12 cellular contexts compared by ENCODE assay signal in genomic region chr3:73419179-73419803, GRCh38.
A peak's percentile ranks its signal among the peaks of the same experiment; 100 is the strongest.
DNase-seq lines count a peak whose midpoint lies in the region; ATAC-seq, FAIRE-seq and TF ChIP-seq lines count a peak whose summit lies in the region.
"Had no signal": no experiment of that assay in that cellular context is flagged by ENCODE, and none has a peak within 500 bp of the region (broad histone marks: within the 10 kb centered on the region; RNA-seq: fewer than 3 reads in every experiment).

No MANE protein-coding gene starts in this region.

- H2BK15ac ChIP-seq in H1 (ENCODE audit: low read length): no peak overlapping the region

- FAIRE-seq in H1 (lab: Jason Lieb, UNC): peak; percentile 91
- FAIRE-seq: colon had no signal

- no peak for TF ChIP-seq EP300 in H1 (IDR thresholded peaks at IDR 0.05; ENCODE audit: borderline replicate concordance in 1 of 2, low read depth in 2 of 2, low read length in 2 of 2)

- WGBS in H1 (ENCODE audit: extremely low coverage in 1 of 2, insufficient coverage in 1 of 2, insufficient read length in 1 of 2, insufficient replicate concordance in 2 of 2, low coverage in 1 of 2, low lambda C conversion rate in 2 of 2, missing lambda C conversion rate in 1 of 2), 2 experiments: 84% methylated on average over 14 of the region's 14 CpGs; no CpG with 5 or more reads in 1 of the 2 experiments

- H3K27me3 ChIP-seq in H1 (replicated peaks in 1 of 4; ENCODE audit: control insufficient read depth in 3 of 4, extremely low read depth in 1 of 4, insufficient read depth in 3 of 4, low read length in 3 of 4) (no peaks in the 10 kb centered on the region), left lung (no peaks in the 10 kb centered on the region), upper lobe of right lung (no peaks in the 10 kb centered on the region)

- DNase-seq in HFF-Myc (ENCODE audit: extremely low read depth, low read depth) (no peak), H1 (ENCODE audit: low read depth in 1 of 2, low spot score in 2 of 2) (no peak), left lung (no peak), upper lobe of right lung (no peak), NCI-H1092 treated with DMSO at 0.1 percent for 48 hours (lab: John Stamatoyannopoulos, UW) (no peak)
- no peak for DNase-seq in stimulated activated CD4-positive, alpha-beta T cell treated with anti-CD3 and anti-CD28 coated beads, Interleukin-4, amount 100 ng/mL, for 24 hours
- DNase-seq: DMS79 treated with DMSO at 0.1 percent for 48 hours, NCI-H1436, nucleus accumbens, T-helper 9 cell had no signal

- no peak overlapping the region for H2AFZ ChIP-seq in H1 (ENCODE audit: low read length)

- no peak overlapping the region for H3K23ac ChIP-seq in H1 (ENCODE audit: insufficient read length)

- peaks cover 2 to 4% of the 10 kb centered on the region in 2 experiments for H4K20me1 ChIP-seq in H1 (replicated peaks in 1 of 2; ENCODE audit: control insufficient read depth in 1 of 2, insufficient read depth in 2 of 2, low read length in 2 of 2)

- ATAC-seq in left lung (peak; percentile 37), upper lobe of right lung (no peak), HG02973 (IDR thresholded peaks at IDR 0.05; ENCODE audit: unreplicated experiment) (no peak)

- H3K4me3 ChIP-seq in HFF-Myc (replicated peaks; ENCODE audit: low read depth, low read length) (0 out of 2 replicates have a peak overlapping the region, but pooled peaks have one; percentile 2), H1 (ENCODE audit: extremely low read depth in 1 of 4, insufficient read depth in 2 of 4, low read depth in 3 of 4, low read length in 4 of 4) (no peak overlapping the region), left lung (no peak overlapping the region), upper lobe of right lung (no peak overlapping the region)

- H2BK5ac ChIP-seq in H1 (ENCODE audit: low read depth, low read length): no peak overlapping the region

- no peak overlapping the region for H3K56ac ChIP-seq in H1 (replicated peaks; ENCODE audit: insufficient read length, low read depth, low read length)

- no peak overlapping the region for H4K5ac ChIP-seq in H1 (ENCODE audit: insufficient read length, low read depth, low read length)

- no peak for TF ChIP-seq POLR2A in H1 (IDR thresholded peaks at IDR 0.05; ENCODE audit: control extremely low read depth in 1 of 2, low read depth in 2 of 2, low read length in 2 of 2)

- CTCF ChIA-PET in H1 (lab: Charles Lee; ENCODE audit: partially characterized antibody): interaction anchor here (0.7 to 2.4 kb wide), 23 partner anchors 8 to 316 kb away, joined by 3 to 20 read pairs (median 4); no protein-coding TSS in a partner anchor

- no peak overlapping the region for H2BK20ac ChIP-seq in H1 (ENCODE audit: low read length)

- H3K9me3 ChIP-seq in H1 (ENCODE audit: insufficient read depth in 2 of 2, low read depth in 1 of 2, low read length in 1 of 2) (no peaks in the 10 kb centered on the region), left lung (no peaks in the 10 kb centered on the region), upper lobe of right lung (no peaks in the 10 kb centered on the region)

- H3K9ac ChIP-seq in H1 (replicated peaks in 1 of 4; ENCODE audit: extremely low read depth in 1 of 4, low read depth in 3 of 4, low read length in 3 of 4): no peak overlapping the region

- H3K79me1 ChIP-seq in H1 (ENCODE audit: low read depth, low read length): no peaks in the 10 kb centered on the region

- no peak overlapping the region for H3K14ac ChIP-seq in H1 (ENCODE audit: insufficient read length)

- no peak overlapping the region for H3K4ac ChIP-seq in H1 (replicated peaks; ENCODE audit: insufficient read length, low read depth, low read length)

- TF ChIP-seq CTCF in HFF-Myc (IDR thresholded peaks at IDR 0.05; ENCODE audit: low read depth, low read length, missing control alignments) (peak; percentile 24), H1 (IDR thresholded peaks at IDR 0.05; ENCODE audit: control extremely low read depth in 1 of 3, insufficient read depth in 1 of 3, low read depth in 1 of 3, low read length in 3 of 3) (peak; percentile 29 to 70 (median 69); a peak in 3 of 4 replicates), left lung (IDR thresholded peaks at IDR 0.05) (no peak), upper lobe of right lung (IDR thresholded peaks at IDR 0.05) (no peak)

- no peaks in the 10 kb centered on the region for H3K79me2 ChIP-seq in H1 (ENCODE audit: control insufficient read depth in 1 of 2, insufficient read depth in 2 of 2, low read length in 2 of 2)

- no peak overlapping the region for H2AK5ac ChIP-seq in H1 (ENCODE audit: low read depth, low read length)

- TF ChIP-seq RAD21 in H1 (IDR thresholded peaks at IDR 0.05 in 1 of 2, conservative IDR thresholded peaks at IDR 0.05 in 1 of 2; ENCODE audit: low read depth in 2 of 2, low read length in 2 of 2): peak; percentile 29 to 38; a peak in 3 of 4 replicates

- H3K36me3 ChIP-seq in H1 (ENCODE audit: control insufficient read depth in 2 of 4, insufficient read depth in 4 of 4, low read length in 3 of 4): no peaks in the 10 kb centered on the region
- no peaks in the 10 kb centered on the region for H3K36me3 ChIP-seq in left lung
- no peaks in the 10 kb centered on the region for H3K36me3 ChIP-seq in upper lobe of right lung

- no peak overlapping the region for H2BK12ac ChIP-seq in H1 (ENCODE audit: low read depth, low read length)

- H4K8ac ChIP-seq in H1 (ENCODE audit: extremely low read depth, insufficient read depth, low read length): no peak overlapping the region

- no peaks in the 10 kb centered on the region; a peak in 2 of 7 replicates for H3K4me1 ChIP-seq in H1 (replicated peaks in 1 of 4; ENCODE audit: control insufficient read depth in 3 of 4, insufficient read depth in 4 of 4, low read length in 3 of 4)
- no peaks in the 10 kb centered on the region for H3K4me1 ChIP-seq in left lung
- H3K4me1 ChIP-seq in upper lobe of right lung: peaks cover 8% of the 10 kb centered on the region

- H3K27ac ChIP-seq in H1 (ENCODE audit: low read depth, low read length) (no peak overlapping the region), left lung (no peak overlapping the region), upper lobe of right lung (peak overlapping the region; percentile 30)

- no peak overlapping the region for H4K91ac ChIP-seq in H1 (replicated peaks; ENCODE audit: insufficient read length, low read length)

- POLR2A ChIA-PET in H1 (lab: Charles Lee; ENCODE audit: partially characterized antibody): no interaction called here

- no peak overlapping the region for H2BK120ac ChIP-seq in H1 (replicated peaks; ENCODE audit: low read depth, low read length)

- H3K18ac ChIP-seq in H1 (ENCODE audit: extremely low read depth, low read length): no peak overlapping the region

- H3K4me2 ChIP-seq in H1 (ENCODE audit: insufficient read depth in 1 of 2, low read depth in 2 of 2, low read length in 2 of 2): no peak overlapping the region

- intact Hi-C loops in left lung (cut with DNase I): no loop called here
- intact Hi-C loops in upper lobe of right lung (cut with DNase I): no loop called here

- no peaks in the 10 kb centered on the region for H3K23me2 ChIP-seq in H1 (ENCODE audit: low read depth, low read length)

TF ChIP-seq in H1, 55 proteins besides CTCF, POLR2A, EP300 and RAD21:
- no peak for TF ChIP-seq KDM4A (IDR thresholded peaks at IDR 0.05; ENCODE audit: low read depth, low read length, severe bottlenecking)
- no peak for TF ChIP-seq SRF (IDR thresholded peaks at IDR 0.05; ENCODE audit: low read depth, low read length)
- TF ChIP-seq JUND (IDR thresholded peaks at IDR 0.05; ENCODE audit: low read length): no peak
- TF ChIP-seq SIX5 (IDR thresholded peaks at IDR 0.05; ENCODE audit: low read depth, low read length): no peak
- no peak for TF ChIP-seq NRF1 (IDR thresholded peaks at IDR 0.05; ENCODE audit: low read depth, low read length)
- no peak for TF ChIP-seq YY1 (IDR thresholded peaks at IDR 0.05; ENCODE audit: low read depth, low read length)
- TF ChIP-seq JUN (IDR thresholded peaks at IDR 0.05; ENCODE audit: low read depth, low read length): no peak
- no peak for TF ChIP-seq TEAD4 (IDR thresholded peaks at IDR 0.05; ENCODE audit: low read depth, low read length)
- TF ChIP-seq SUZ12 (IDR thresholded peaks at IDR 0.05; ENCODE audit: low read length): no peak
- no peak for TF ChIP-seq NANOG (IDR thresholded peaks at IDR 0.05; ENCODE audit: insufficient read depth, low read depth, low read length, poor library complexity, severe bottlenecking)

Comparison
In these comparisons a context has a peak if more than half of its experiments do, and no peak if none do; other contexts are left out.
1. CTCF ChIP-seq: peak in HFF-Myc (single experiment) and H1 (3 of 3); none in left lung (0 of 2) and upper lobe of right lung (single experiment).